ENCODE assay signal across 34 cellular contexts in genomic region chr15:33343275-33343674, GRCh38. TPM values are rescaled to one million over a fixed set of nuclear protein-coding genes. Genes with fewer than 3 reads are reported as not detected.
"Had no signal": no experiment of that assay in that cellular context is flagged by ENCODE, and none has a peak within 500 bp of the region (broad histone marks: within the 10 kb centered on the region; RNA-seq: fewer than 3 reads in every experiment).

No MANE protein-coding gene starts in this region.

- H3K9me3 Mint-ChIP-seq: activated CD4-positive, alpha-beta memory T cell treated with anti-CD3 and anti-CD28 coated beads, Interleukin-2, amount 10 ng/mL, durations not matched to agents 7 days and 5 days; activated CD4-positive, alpha-beta T cell treated with anti-CD3 and anti-CD28 coated beads, Interleukin-2, amount 10 ng/mL, durations not matched to agents 7 days and 5 days; activated naive CD4-positive, alpha-beta T cell treated with anti-CD3 and anti-CD28 coated beads, Interleukin-2, amount 10 ng/mL, durations not matched to agents 7 days and 5 days; activated naive CD8-positive, alpha-beta T cell treated with anti-CD3 and anti-CD28 coated beads, Interleukin-2, amount 10 ng/mL, durations not matched to agents 7 days and 5 days; activated T-cell treated with anti-CD3 and anti-CD28 coated beads, Interleukin-2, amount 50 U/mL, for 24 hours had no signal

- DNase-seq: activated CD4-positive, alpha-beta memory T cell treated with anti-CD3 and anti-CD28 coated beads, Interleukin-2, amount 10 ng/mL, durations not matched to agents 7 days and 5 days; activated CD4-positive, alpha-beta T cell treated with anti-CD3 and anti-CD28 coated beads for 36 hours; activated CD4-positive, alpha-beta T cell treated with anti-CD3 and anti-CD28 coated beads, Interleukin-2, amount 10 ng/mL, durations not matched to agents 7 days and 5 days; activated CD4-positive, alpha-beta T cell treated with anti-CD3 and anti-CD28 coated beads, Interleukin-2, amount 50 U/mL, for 4 hours; activated CD4-positive, CD25-positive, alpha-beta regulatory T cell; activated CD4-positive, CD25-positive, alpha-beta regulatory T cell treated with anti-CD3 and anti-CD28 coated beads, Interleukin-2, amount 50 U/mL, for 72 hours; activated CD8-positive, alpha-beta memory T cell treated with anti-CD3 and anti-CD28 coated beads, Interleukin-2, amount 50 U/mL, for 48 hours; activated gamma-delta T cell; activated naive CD4-positive, alpha-beta T cell; activated naive CD4-positive, alpha-beta T cell treated with anti-CD3 and anti-CD28 coated beads, Interleukin-2, amount 10 ng/mL, durations not matched to agents 7 days and 5 days; activated naive CD8-positive, alpha-beta T cell treated with anti-CD3 and anti-CD28 coated beads, Interleukin-2, amount 10 ng/mL, durations not matched to agents 7 days and 5 days; activated T-cell treated with anti-CD3 and anti-CD28 coated beads for 4 hours; activated T-cell treated with anti-CD3 and anti-CD28 coated beads, Interleukin-2, amount 50 U/mL, for 24 hours; activated T-cell treated with anti-CD3 and anti-CD28 coated beads, Interleukin-2, amount 50 U/mL, for 72 hours; central memory CD4-positive, alpha-beta T cell; cerebellar nuclear complex; colonic mucosa; effector CD8-positive, alpha-beta T cell; esophagus squamous epithelium; foreskin melanocyte; T-helper 2 cell had no signal

- FAIRE-seq: endometrium, endothelial cell of umbilical vein had no signal

- H3K36me3 ChIP-seq: ascending aorta, breast epithelium, cardiac muscle cell, colonic mucosa, esophagus squamous epithelium, gastroesophageal sphincter had no signal

- H3K4me1 ChIP-seq: ascending aorta, breast epithelium, colonic mucosa, esophagus squamous epithelium, gastroesophageal sphincter had no signal

- H3K4me3 Mint-ChIP-seq: activated CD4-positive, alpha-beta memory T cell treated with anti-CD3 and anti-CD28 coated beads, Interleukin-2, amount 10 ng/mL, durations not matched to agents 7 days and 5 days; activated CD4-positive, alpha-beta T cell treated with anti-CD3 and anti-CD28 coated beads for 36 hours; activated CD4-positive, alpha-beta T cell treated with anti-CD3 and anti-CD28 coated beads, Interleukin-2, amount 10 ng/mL, durations not matched to agents 7 days and 5 days; activated naive CD4-positive, alpha-beta T cell treated with anti-CD3 and anti-CD28 coated beads, Interleukin-2, amount 10 ng/mL, durations not matched to agents 7 days and 5 days; activated naive CD8-positive, alpha-beta T cell treated with anti-CD3 and anti-CD28 coated beads, Interleukin-2, amount 10 ng/mL, durations not matched to agents 7 days and 5 days; activated T-cell treated with anti-CD3 and anti-CD28 coated beads, Interleukin-2, amount 50 U/mL, for 24 hours; activated T-cell treated with anti-CD3 and anti-CD28 coated beads, Interleukin-2, amount 50 U/mL, for 72 hours; brain had no signal

- H3K36me3 Mint-ChIP-seq: activated naive CD4-positive, alpha-beta T cell treated with anti-CD3 and anti-CD28 coated beads, Interleukin-2, amount 10 ng/mL, durations not matched to agents 7 days and 5 days; activated naive CD4-positive, alpha-beta T cell treated with anti-CD3 and anti-CD28 coated beads, Interleukin-2, amount 50 U/mL, for 72 hours; activated naive CD8-positive, alpha-beta T cell treated with anti-CD3 and anti-CD28 coated beads, Interleukin-2, amount 10 ng/mL, durations not matched to agents 7 days and 5 days had no signal

- H3K4me1 Mint-ChIP-seq: activated CD4-positive, alpha-beta memory T cell treated with anti-CD3 and anti-CD28 coated beads, Interleukin-2, amount 10 ng/mL, durations not matched to agents 7 days and 5 days; activated CD4-positive, alpha-beta T cell treated with anti-CD3 and anti-CD28 coated beads for 36 hours; activated CD4-positive, alpha-beta T cell treated with anti-CD3 and anti-CD28 coated beads, Interleukin-2, amount 10 ng/mL, durations not matched to agents 7 days and 5 days; activated naive CD4-positive, alpha-beta T cell treated with anti-CD3 and anti-CD28 coated beads, Interleukin-2, amount 10 ng/mL, durations not matched to agents 7 days and 5 days; activated naive CD8-positive, alpha-beta T cell treated with anti-CD3 and anti-CD28 coated beads, Interleukin-2, amount 10 ng/mL, durations not matched to agents 7 days and 5 days had no signal

- H3K27ac ChIP-seq: ascending aorta, breast epithelium, cardiac muscle cell, colonic mucosa, epithelial cell of prostate, esophagus squamous epithelium, gastroesophageal sphincter had no signal

- H3K9me3 ChIP-seq: colonic mucosa, esophagus squamous epithelium had no signal

- H3K27me3 Mint-ChIP-seq: activated naive CD4-positive, alpha-beta T cell treated with anti-CD3 and anti-CD28 coated beads, Interleukin-2, amount 10 ng/mL, durations not matched to agents 7 days and 5 days; activated T-cell treated with anti-CD3 and anti-CD28 coated beads, Interleukin-2, amount 50 U/mL, for 24 hours; brain had no signal

- H3K27ac Mint-ChIP-seq: activated CD4-positive, alpha-beta memory T cell treated with anti-CD3 and anti-CD28 coated beads, Interleukin-2, amount 10 ng/mL, durations not matched to agents 7 days and 5 days; activated CD4-positive, alpha-beta T cell treated with anti-CD3 and anti-CD28 coated beads for 36 hours; activated CD4-positive, alpha-beta T cell treated with anti-CD3 and anti-CD28 coated beads, Interleukin-2, amount 10 ng/mL, durations not matched to agents 7 days and 5 days; activated naive CD4-positive, alpha-beta T cell treated with anti-CD3 and anti-CD28 coated beads, Interleukin-2, amount 10 ng/mL, durations not matched to agents 7 days and 5 days; activated naive CD4-positive, alpha-beta T cell treated with anti-CD3 and anti-CD28 coated beads, Interleukin-2, amount 50 U/mL, for 72 hours; activated naive CD8-positive, alpha-beta T cell treated with anti-CD3 and anti-CD28 coated beads, Interleukin-2, amount 10 ng/mL, durations not matched to agents 7 days and 5 days; activated T-cell treated with anti-CD3 and anti-CD28 coated beads, Interleukin-2, amount 50 U/mL, for 24 hours; activated T-cell treated with anti-CD3 and anti-CD28 coated beads, Interleukin-2, amount 50 U/mL, for 72 hours; brain had no signal

- ATAC-seq: activated CD4-positive, alpha-beta T cell treated with anti-CD3 and anti-CD28 coated beads for 36 hours; activated naive CD4-positive, alpha-beta T cell treated with anti-CD3 and anti-CD28 coated beads, Interleukin-2, amount 50 U/mL, for 72 hours; activated T-cell treated with anti-CD3 and anti-CD28 coated beads, Interleukin-2, amount 50 U/mL, for 72 hours; gastroesophageal sphincter had no signal

- H3K4me3 ChIP-seq: ascending aorta, breast epithelium, cardiac muscle cell, colonic mucosa, esophagus squamous epithelium, gastroesophageal sphincter had no signal

- H3K27me3 ChIP-seq: ascending aorta, breast epithelium, cardiac muscle cell, colonic mucosa, esophagus squamous epithelium, gastroesophageal sphincter had no signal

RNA-seq across cellular contexts. Expression of gene RYR3, which starts 32.5 kb away (rescaled TPM):
- total RNA-seq: activated CD4-positive, alpha-beta memory T cell treated with anti-CD3 and anti-CD28 coated beads, Interleukin-2, amount 10 ng/mL, durations not matched to agents 7 days and 5 days; activated CD4-positive, alpha-beta T cell treated with anti-CD3 and anti-CD28 coated beads for 36 hours; activated CD4-positive, alpha-beta T cell treated with anti-CD3 and anti-CD28 coated beads, Interleukin-2, amount 10 ng/mL, durations not matched to agents 7 days and 5 days; activated naive CD4-positive, alpha-beta T cell treated with anti-CD3 and anti-CD28 coated beads, Interleukin-2, amount 50 U/mL, for 72 hours; activated naive CD8-positive, alpha-beta T cell treated with anti-CD3 and anti-CD28 coated beads, Interleukin-2, amount 10 ng/mL, durations not matched to agents 7 days and 5 days; activated T-cell treated with anti-CD3 and anti-CD28 coated beads, Interleukin-2, amount 50 U/mL, for 72 hours; dermis microvascular lymphatic vessel endothelial cell; endothelial cell of umbilical vein; fibroblast of villous mesenchyme; glomerular endothelial cell had no signal
- polyA plus RNA-seq: endothelial cell of umbilical vein, fibroblast of lung had no signal
